Comparison of ENCODE assay signal across 9 cellular contexts in genomic region chr10:104291439-104291951, GRCh38. TPM values are rescaled to one million over a fixed set of nuclear protein-coding genes. Genes with fewer than 3 reads are reported as not detected.
DNase-seq lines count a peak whose midpoint lies in the region; ATAC-seq and TF ChIP-seq lines count a peak whose summit lies in the region.
"Had no signal": no experiment of that assay in that cellular context is flagged by ENCODE, and none has a peak within 500 bp of the region (broad histone marks: within the 10 kb centered on the region; RNA-seq: fewer than 3 reads in every experiment).

No MANE protein-coding gene starts in this region.

- H3K27me3 ChIP-seq in testis: no peaks in the 10 kb centered on the region

- 0 to 1% methylated on average over 22 to 26 of the region's 26 CpGs for WGBS in testis, 2 donors

- no peak overlapping the region for H3K4me3 Mint-ChIP-seq in activated T-helper 1 cell treated with anti-CD3 and anti-CD28 coated beads, Interleukin-12 subunit alpha, Interleukin-12 subunit beta, Interleukin-2, Interleukin-4 antibody, amounts not matched to agents 30 ng/mL and 10 ng/mL and 1 ng/mL, durations not matched to agents 14 hours and 24 hours and 36 hours

- peaks cover 4% of the 10 kb centered on the region for H3K4me1 ChIP-seq in testis

- no peaks in the 10 kb centered on the region for H3K9me3 Mint-ChIP-seq in activated T-helper 1 cell treated with anti-CD3 and anti-CD28 coated beads, Interleukin-12 subunit alpha, Interleukin-12 subunit beta, Interleukin-2, Interleukin-4 antibody, amounts not matched to agents 30 ng/mL and 10 ng/mL and 1 ng/mL, durations not matched to agents 14 hours and 24 hours and 36 hours

- intact Hi-C loops in activated T-helper 1 cell treated with anti-CD3 and anti-CD28 coated beads, Interleukin-12 subunit alpha, Interleukin-12 subunit beta, Interleukin-2, Interleukin-4 antibody, amounts not matched to agents 30 ng/mL and 10 ng/mL and 1 ng/mL, durations not matched to agents 14 hours and 24 hours and 36 hours (cut with micrococcal nuclease): loop anchor here (1.0 to 2.0 kb wide), 5 partner anchors 9 to 59 kb away; partner anchors contain the start of gene ITPRIP
- intact Hi-C loops in testis (cut with DNase I; ENCODE audit: low total_unique reads): loop anchor here (5.0 kb wide), 1 partner anchor 61 kb away; the partner anchor contains the start of gene CFAP58

- no peak overlapping the region for H3K27ac ChIP-seq in testis
- H3K27ac ChIP-seq: skin epidermis had no signal

- H3K36me3 ChIP-seq in testis (ENCODE audit: low read depth, missing control alignments): no peaks in the 10 kb centered on the region

- no peaks in the 10 kb centered on the region for H3K9me3 ChIP-seq in testis

- no peaks in the 10 kb centered on the region for H3K36me3 Mint-ChIP-seq in activated T-helper 1 cell treated with anti-CD3 and anti-CD28 coated beads, Interleukin-12 subunit alpha, Interleukin-12 subunit beta, Interleukin-2, Interleukin-4 antibody, amounts not matched to agents 30 ng/mL and 10 ng/mL and 1 ng/mL, durations not matched to agents 14 hours and 24 hours and 36 hours (ENCODE audit: low read depth)

- H3K27ac Mint-ChIP-seq in activated T-helper 1 cell treated with anti-CD3 and anti-CD28 coated beads, Interleukin-12 subunit alpha, Interleukin-12 subunit beta, Interleukin-2, Interleukin-4 antibody, amounts not matched to agents 30 ng/mL and 10 ng/mL and 1 ng/mL, durations not matched to agents 14 hours and 24 hours and 36 hours: peak overlapping the region; percentile 0

- peak; percentile 98 for ATAC-seq in GM21786 (IDR thresholded peaks at IDR 0.05; ENCODE audit: unreplicated experiment)

- TF ChIP-seq POLR2A in testis (IDR thresholded peaks at IDR 0.05): no peak

- TF ChIP-seq CTCF in fibroblast of villous mesenchyme (IDR thresholded peaks at IDR 0.05; ENCODE audit: insufficient read depth, low read depth, low read length) (peak; percentile 100), testis (IDR thresholded peaks at IDR 0.05) (peak; percentile 99 to 100 (median 99))

- H3K4me3 ChIP-seq in fibroblast of villous mesenchyme (ENCODE audit: low read depth, low read length) (no peak overlapping the region), testis (no peak overlapping the region)
- H3K4me3 ChIP-seq: skin epidermis had no signal

- in situ Hi-C loops in KBM-7 (cut with MboI; ENCODE audit: low pct_unique_long_range_greater_than_20kb, low sequenced_read_pairs): loop anchor here (10.0 kb wide), 1 partner anchor 53 kb away; no protein-coding TSS in a partner anchor

- DNase-seq in EL (peak; percentile 86), KBM-7 (peak; percentile 93), RKO (ENCODE audit: low spot score) (peak; percentile 91), fibroblast of villous mesenchyme (ENCODE audit: low read depth) (peak; percentile 91), nucleus accumbens (lab: John Stamatoyannopoulos, UW) (peak in 54 of 56 donors; percentile 36 to 95 (median 76)), testis (peak; percentile 94)
- peak; percentile 82 for DNase-seq in activated T-helper 1 cell treated with anti-CD3 and anti-CD28 coated beads, Interleukin-12 subunit alpha, Interleukin-12 subunit beta, Interleukin-2, Interleukin-4 antibody, amounts not matched to agents 30 ng/mL and 10 ng/mL and 1 ng/mL, durations not matched to agents 14 hours and 24 hours and 36 hours (ENCODE audit: low spot score)

- peaks cover 40% of the 10 kb centered on the region for H3K27me3 Mint-ChIP-seq in activated T-helper 1 cell treated with anti-CD3 and anti-CD28 coated beads, Interleukin-12 subunit alpha, Interleukin-12 subunit beta, Interleukin-2, Interleukin-4 antibody, amounts not matched to agents 30 ng/mL and 10 ng/mL and 1 ng/mL, durations not matched to agents 14 hours and 24 hours and 36 hours (ENCODE audit: insufficient read depth)

- H3K4me1 Mint-ChIP-seq in activated T-helper 1 cell treated with anti-CD3 and anti-CD28 coated beads, Interleukin-12 subunit alpha, Interleukin-12 subunit beta, Interleukin-2, Interleukin-4 antibody, amounts not matched to agents 30 ng/mL and 10 ng/mL and 1 ng/mL, durations not matched to agents 14 hours and 24 hours and 36 hours (ENCODE audit: low read depth): peaks cover 16% of the 10 kb centered on the region

RNA-seq across cellular contexts. Expression of gene GSTO2, which starts 22.5 kb away (rescaled TPM):
- total RNA-seq in activated T-helper 1 cell treated with anti-CD3 and anti-CD28 coated beads, Interleukin-12 subunit alpha, Interleukin-12 subunit beta, Interleukin-2, Interleukin-4 antibody, amounts not matched to agents 30 ng/mL and 10 ng/mL and 1 ng/mL, durations not matched to agents 14 hours and 24 hours and 36 hours: 1.1 and 1.2 TPM in 2 replicates
- total RNA-seq in fibroblast of villous mesenchyme: 1.9 and 2.2 TPM in 2 replicates
- total RNA-seq in testis: 10 to 100 TPM; 28.9 to 51.7 TPM
- polyA plus RNA-seq in testis (ENCODE audit: insufficient read depth, low read depth, low replicate concordance): 53.7 TPM

RNA-seq across cellular contexts. Expression of gene GSTO1, which starts 36.8 kb away (rescaled TPM):
- total RNA-seq in activated T-helper 1 cell treated with anti-CD3 and anti-CD28 coated beads, Interleukin-12 subunit alpha, Interleukin-12 subunit beta, Interleukin-2, Interleukin-4 antibody, amounts not matched to agents 30 ng/mL and 10 ng/mL and 1 ng/mL, durations not matched to agents 14 hours and 24 hours and 36 hours: 125 TPM in 2 replicates
- 156 and 175 TPM in 2 replicates for total RNA-seq in fibroblast of villous mesenchyme
- 10 to 100 TPM in 1 of 2 donors, 1 to 10 TPM in 1; 10.0 to 16.4 TPM for total RNA-seq in testis
- 35.2 TPM for polyA plus RNA-seq in testis (ENCODE audit: insufficient read depth, low read depth, low replicate concordance)

RNA-seq across cellular contexts. Expression of gene ITPRIP, which starts 46.8 kb away (rescaled TPM):
- total RNA-seq in activated T-helper 1 cell treated with anti-CD3 and anti-CD28 coated beads, Interleukin-12 subunit alpha, Interleukin-12 subunit beta, Interleukin-2, Interleukin-4 antibody, amounts not matched to agents 30 ng/mL and 10 ng/mL and 1 ng/mL, durations not matched to agents 14 hours and 24 hours and 36 hours: 17.3 and 18.1 TPM in 2 replicates
- total RNA-seq in fibroblast of villous mesenchyme (9.9 and 10.3 TPM in 2 replicates), testis (10 to 100 TPM; 21.6 to 29.5 TPM)
- polyA plus RNA-seq in testis (ENCODE audit: insufficient read depth, low read depth, low replicate concordance): 21.5 TPM

RNA-seq across cellular contexts. Expression of gene CFAP43, which starts 59.3 kb away (rescaled TPM):
- not detected in 2 replicates for total RNA-seq in activated T-helper 1 cell treated with anti-CD3 and anti-CD28 coated beads, Interleukin-12 subunit alpha, Interleukin-12 subunit beta, Interleukin-2, Interleukin-4 antibody, amounts not matched to agents 30 ng/mL and 10 ng/mL and 1 ng/mL, durations not matched to agents 14 hours and 24 hours and 36 hours
- total RNA-seq in fibroblast of villous mesenchyme (under 0.01 TPM in 1 of 2 replicates, not detected in the other), testis (10 to 100 TPM; 37.8 to 72.8 TPM)
- polyA plus RNA-seq in testis (ENCODE audit: insufficient read depth, low read depth, low replicate concordance): 60.7 TPM
